Comparison of ENCODE assay signal across 20 cellular contexts in genomic region chr19:55347442-55348009, GRCh38. TPM values are rescaled to one million over a fixed set of nuclear protein-coding genes. Genes with fewer than 3 reads are reported as not detected.
"Had no signal": no experiment of that assay in that cellular context is flagged by ENCODE, and none has a peak within 500 bp of the region (broad histone marks: within the 10 kb centered on the region; RNA-seq: fewer than 3 reads in every experiment).

No MANE protein-coding gene starts in this region.

- H3K27ac ChIP-seq: pancreas, sigmoid colon, spleen, thoracic aorta, upper lobe of right lung had no signal

- DNase-seq: activated CD4-positive, alpha-beta T cell treated with anti-CD3 and anti-CD28 coated beads for 1 hour; activated CD4-positive, alpha-beta T cell treated with anti-CD3 and anti-CD28 coated beads, Interleukin-2, amount 50 U/mL, for 4 hours; activated naive CD4-positive, alpha-beta T cell treated with anti-CD3 and anti-CD28 coated beads for 36 hours; activated naive CD8-positive, alpha-beta T cell treated with anti-CD3 and anti-CD28 coated beads, Interleukin-2, amount 50 U/mL, for 24 hours; activated T-cell treated with anti-CD3 and anti-CD28 coated beads for 4 hours; aorta; dermis blood vessel endothelial cell; erythroblast; kidney glomerular epithelial cell; sigmoid colon; spleen; SW 1271 had no signal

- H3K9me3 ChIP-seq: pancreas, sigmoid colon, spleen, thoracic aorta, upper lobe of right lung had no signal

- H3K9me3 Mint-ChIP-seq: activated naive CD4-positive, alpha-beta T cell treated with anti-CD3 and anti-CD28 coated beads for 36 hours; activated naive CD8-positive, alpha-beta T cell treated with anti-CD3 and anti-CD28 coated beads, Interleukin-2, amount 50 U/mL, for 24 hours; activated T-helper 17 cell treated with anti-CD3 and anti-CD28 coated beads, Interleukin-2, amount 50 U/mL, for 72 hours had no signal

- H3K4me1 ChIP-seq: pancreas, sigmoid colon, spleen, upper lobe of right lung had no signal

- H3K27me3 ChIP-seq: pancreas had no signal

- H3K4me3 ChIP-seq: pancreas, sigmoid colon, spleen, thoracic aorta, upper lobe of right lung had no signal

- H3K27ac Mint-ChIP-seq: activated naive CD4-positive, alpha-beta T cell treated with anti-CD3 and anti-CD28 coated beads for 36 hours; activated naive CD8-positive, alpha-beta T cell treated with anti-CD3 and anti-CD28 coated beads, Interleukin-2, amount 50 U/mL, for 24 hours; activated T-helper 17 cell treated with anti-CD3 and anti-CD28 coated beads, Interleukin-2, amount 50 U/mL, for 72 hours had no signal

- ATAC-seq: activated naive CD8-positive, alpha-beta T cell treated with anti-CD3 and anti-CD28 coated beads, Interleukin-2, amount 50 U/mL, for 24 hours; activated T-helper 17 cell treated with anti-CD3 and anti-CD28 coated beads, Interleukin-2, amount 50 U/mL, for 72 hours; pancreas had no signal

- H3K4me3 Mint-ChIP-seq: activated naive CD4-positive, alpha-beta T cell treated with anti-CD3 and anti-CD28 coated beads for 36 hours; activated naive CD8-positive, alpha-beta T cell treated with anti-CD3 and anti-CD28 coated beads, Interleukin-2, amount 50 U/mL, for 24 hours; activated T-helper 17 cell treated with anti-CD3 and anti-CD28 coated beads, Interleukin-2, amount 50 U/mL, for 72 hours had no signal

RNA-seq across cellular contexts. Expression of gene COX6B2, which starts 7.0 kb away (rescaled TPM):
- total RNA-seq: dermis blood vessel endothelial cell, liver, mesenteric fat pad, thoracic aorta, upper lobe of right lung had no signal

RNA-seq across cellular contexts. Expression of gene GARIN5B, which starts 15.5 kb away (rescaled TPM):
- total RNA-seq: activated naive CD4-positive, alpha-beta T cell treated with anti-CD3 and anti-CD28 coated beads for 36 hours; activated T-helper 17 cell treated with anti-CD3 and anti-CD28 coated beads, Interleukin-2, amount 50 U/mL, for 72 hours; aorta; bronchial epithelial cell; chondrocyte; dermis blood vessel endothelial cell; liver; mesenteric fat pad; pancreas; sigmoid colon; spleen; thoracic aorta; upper lobe of right lung had no signal

RNA-seq across cellular contexts. Expression of gene TMEM150B, which starts 22.4 kb away (rescaled TPM):
- total RNA-seq: activated naive CD4-positive, alpha-beta T cell treated with anti-CD3 and anti-CD28 coated beads for 36 hours; bronchial epithelial cell; chondrocyte; dermis blood vessel endothelial cell had no signal

RNA-seq across cellular contexts. Expression of gene IL11, which starts 22.7 kb away (rescaled TPM):
- total RNA-seq: activated naive CD4-positive, alpha-beta T cell treated with anti-CD3 and anti-CD28 coated beads for 36 hours; liver; mesenteric fat pad had no signal
